In the genomic region with DNA sequence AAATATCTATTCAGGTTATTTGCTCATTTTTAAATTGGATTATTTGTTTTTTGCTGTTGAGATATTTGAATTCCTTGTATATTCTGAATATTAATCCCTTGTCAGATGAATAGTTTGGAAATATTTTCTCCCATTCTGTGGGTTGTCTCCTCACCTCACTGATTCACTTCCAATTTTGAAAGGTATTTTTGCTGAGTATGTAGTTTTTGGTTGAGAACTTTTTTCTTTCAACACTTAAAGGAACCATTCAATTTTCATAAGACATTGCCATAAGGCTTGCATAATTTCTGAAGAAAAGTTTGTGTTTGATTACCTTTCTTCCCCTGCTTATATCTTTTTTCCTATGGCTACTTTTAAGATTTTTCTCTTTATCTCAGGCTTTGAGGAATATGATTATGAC, we compare ENCODE assay signal across 7 cellular contexts.
"Had no signal": no experiment of that assay in that cellular context is flagged by ENCODE, and none has a peak within 500 bp of the region (broad histone marks: within the 10 kb centered on the region; RNA-seq: fewer than 3 reads in every experiment).

No MANE protein-coding gene starts in this region.

- H3K4me2 ChIP-seq: GM23338, KMS-11 had no signal

- H3K4me3 ChIP-seq: GM23338 had no signal

- H3K27ac ChIP-seq: KMS-11 had no signal

- DNase-seq: H9, HCEC 1CT, Kasumi-1, KBM-7 had no signal

- H2AFZ ChIP-seq: GM23338 had no signal

- FAIRE-seq: HTR-8/SVneo had no signal

- H3K9ac ChIP-seq: KMS-11 had no signal

- ATAC-seq: GM23338 had no signal
